11 cellular contexts compared by ENCODE assay signal in genomic region chr13:98450495-98451167, GRCh38.
DNase-seq lines count a peak whose midpoint lies in the region; ATAC-seq and TF ChIP-seq lines count a peak whose summit lies in the region.
"Had no signal": no experiment of that assay in that cellular context is flagged by ENCODE, and none has a peak within 500 bp of the region (broad histone marks: within the 10 kb centered on the region; RNA-seq: fewer than 3 reads in every experiment).

No MANE protein-coding gene starts in this region.

- CTCF ChIA-PET in CD4-positive, alpha-beta T cell (lab: Charles Lee) = interaction anchor here (0.8 to 1.8 kb wide), 4 partner anchors 17 to 389 kb away, joined by 3 to 6 read pairs (median 4); no protein-coding TSS in a partner anchor

- no peak overlapping the region for H2BK12ac ChIP-seq in neuronal stem cell (ENCODE audit: low read length)

- no peaks in the 10 kb centered on the region for H3K9me3 Mint-ChIP-seq in CD4-positive, alpha-beta T cell
- H3K9me3 Mint-ChIP-seq in T-helper 1 cell treated with Interleukin-12 subunit alpha and Interleukin-12 subunit beta and Interleukin-4 antibody, amounts not matched to agents 30 μg/mL and 1 μg/mL, for 36 hours = no peaks in the 10 kb centered on the region

- no peak overlapping the region for H2BK15ac ChIP-seq in neuronal stem cell (ENCODE audit: low read length)

- H3K23ac ChIP-seq in neuronal stem cell (ENCODE audit: low read depth, low read length, poor library complexity) = peak overlapping the region; percentile 45

- intact Hi-C loops in CD4-positive, alpha-beta T cell (cut with DNase I, micrococcal nuclease) = no loop called here

- H3K27ac Mint-ChIP-seq in CD4-positive, alpha-beta T cell = peak overlapping the region; percentile 77
- peak overlapping the region; percentile 27 for H3K27ac Mint-ChIP-seq in T-helper 1 cell treated with Interleukin-12 subunit alpha and Interleukin-12 subunit beta and Interleukin-4 antibody, amounts not matched to agents 30 μg/mL and 1 μg/mL, for 36 hours

- H3K27ac ChIP-seq in CD4-positive, alpha-beta T cell (ENCODE audit: low read depth, low read length) = peak overlapping the region; percentile 1
- peak overlapping the region; percentile 2 for H3K27ac ChIP-seq in neuronal stem cell (replicated peaks; ENCODE audit: low read length)
- H3K27ac ChIP-seq: epithelial cell of prostate had no signal

- DNase-seq in CD4-positive, alpha-beta T cell = peak in 2 of 10 experiments; percentile 16 to 17
- DNase-seq in foreskin melanocyte = peak; percentile 42
- DNase-seq in neuronal stem cell (ENCODE audit: low spot score) = no peak
- no peak for DNase-seq in NCI-H1092 treated with DMSO at 0.1 percent for 48 hours (lab: John Stamatoyannopoulos, UW)
- no peak for DNase-seq in OCI-M1 (lab: John Stamatoyannopoulos, UW)
- no peak for DNase-seq in DMS153 (lab: John Stamatoyannopoulos, UW)
- DNase-seq: NCI-H1048, retina had no signal

- peak overlapping the region; percentile 46 for H3K18ac ChIP-seq in neuronal stem cell (ENCODE audit: low read length)

- H4K8ac ChIP-seq in neuronal stem cell (ENCODE audit: low read depth, low read length) = no peak overlapping the region

- H2AK5ac ChIP-seq in neuronal stem cell (ENCODE audit: low read depth, low read length) = no peak overlapping the region

- POLR2A ChIA-PET in CD4-positive, alpha-beta T cell (lab: Charles Lee) = interaction anchor here (0.6 to 1.2 kb wide), 3 partner anchors 122 to 203 kb away, joined by 3 read pairs; no protein-coding TSS in a partner anchor

- no CpG with 5 or more reads among the region's 14 CpGs for WGBS in neuronal stem cell (ENCODE audit: extremely low coverage in 2 of 2, insufficient read length in 2 of 2, insufficient replicate concordance in 1 of 2), 2 donors

- TF ChIP-seq CTCF in CD4-positive, alpha-beta T cell (IDR thresholded peaks at IDR 0.05) = no peak

- H3K14ac ChIP-seq in neuronal stem cell (ENCODE audit: low read length) = no peak overlapping the region

- H3K27me3 Mint-ChIP-seq in CD4-positive, alpha-beta T cell = no peaks in the 10 kb centered on the region
- H3K27me3 Mint-ChIP-seq in T-helper 1 cell treated with Interleukin-12 subunit alpha and Interleukin-12 subunit beta and Interleukin-4 antibody, amounts not matched to agents 30 μg/mL and 1 μg/mL, for 36 hours (ENCODE audit: low read depth) = no peaks in the 10 kb centered on the region

- H3K4me3 Mint-ChIP-seq in CD4-positive, alpha-beta T cell = no peak overlapping the region
- H3K4me3 Mint-ChIP-seq in T-helper 1 cell treated with Interleukin-12 subunit alpha and Interleukin-12 subunit beta and Interleukin-4 antibody, amounts not matched to agents 30 μg/mL and 1 μg/mL, for 36 hours = no peak overlapping the region

- H3K4me1 ChIP-seq in neuronal stem cell (ENCODE audit: control insufficient read depth in 2 of 2, insufficient read depth in 1 of 2, low read depth in 1 of 2, low read length in 2 of 2) = peaks cover 10 to 20% of the 10 kb centered on the region in 2 donors

- H3K9ac ChIP-seq in neuronal stem cell (ENCODE audit: low read depth, low read length, poor library complexity) = no peak overlapping the region

- no peak overlapping the region for H2AFZ ChIP-seq in neuronal stem cell (ENCODE audit: low read length)

- H3K4me3 ChIP-seq in neuronal stem cell (ENCODE audit: low read length in 2 of 2) = peak overlapping the region in 1 of 2 donors; percentile 47

- no peak overlapping the region for H2BK120ac ChIP-seq in neuronal stem cell (ENCODE audit: low read depth, low read length)

- no peaks in the 10 kb centered on the region for H3K9me3 ChIP-seq in CD4-positive, alpha-beta T cell (ENCODE audit: control insufficient read depth, low read length)
- no peaks in the 10 kb centered on the region for H3K9me3 ChIP-seq in neuronal stem cell (replicated peaks in 1 of 2; ENCODE audit: control insufficient read depth in 2 of 2, insufficient read depth in 1 of 2, low read depth in 1 of 2, low read length in 2 of 2)

- no peak overlapping the region for H4K91ac ChIP-seq in neuronal stem cell (ENCODE audit: low read depth, low read length, poor library complexity)

- peaks cover 75% of the 10 kb centered on the region for H3K36me3 Mint-ChIP-seq in CD4-positive, alpha-beta T cell (ENCODE audit: low read depth)
- H3K36me3 Mint-ChIP-seq in T-helper 1 cell treated with Interleukin-12 subunit alpha and Interleukin-12 subunit beta and Interleukin-4 antibody, amounts not matched to agents 30 μg/mL and 1 μg/mL, for 36 hours (ENCODE audit: low read depth) = peaks cover 28% of the 10 kb centered on the region

- H3K4ac ChIP-seq in neuronal stem cell (ENCODE audit: low read length) = no peak overlapping the region

- peak; percentile 78 for ATAC-seq in CD4-positive, alpha-beta T cell (ENCODE audit: poor library complexity)
- ATAC-seq in GM19463 (IDR thresholded peaks at IDR 0.05; ENCODE audit: unreplicated experiment) = no peak

- no peak overlapping the region for H2BK5ac ChIP-seq in neuronal stem cell (ENCODE audit: low read length)

- H3K79me1 ChIP-seq in neuronal stem cell (ENCODE audit: low read depth, low read length) = peaks cover 2% of the 10 kb centered on the region

- no peak overlapping the region for H3K4me2 ChIP-seq in neuronal stem cell (ENCODE audit: insufficient read depth, low read length, poor library complexity, severe bottlenecking)

- H3K36me3 ChIP-seq in neuronal stem cell (replicated peaks in 1 of 2; ENCODE audit: control insufficient read depth in 2 of 2, insufficient read depth in 2 of 2, low read length in 2 of 2) = peaks cover 35 to 99% of the 10 kb centered on the region in 2 donors

- peaks cover 35% of the 10 kb centered on the region for H3K4me1 Mint-ChIP-seq in CD4-positive, alpha-beta T cell (ENCODE audit: low read depth)
- peaks cover 14% of the 10 kb centered on the region for H3K4me1 Mint-ChIP-seq in T-helper 1 cell treated with Interleukin-12 subunit alpha and Interleukin-12 subunit beta and Interleukin-4 antibody, amounts not matched to agents 30 μg/mL and 1 μg/mL, for 36 hours (ENCODE audit: low read depth)

- no peaks in the 10 kb centered on the region for H3K27me3 ChIP-seq in CD4-positive, alpha-beta T cell (ENCODE audit: control insufficient read depth, insufficient read depth, low read length)
- no peaks in the 10 kb centered on the region for H3K27me3 ChIP-seq in neuronal stem cell (ENCODE audit: control insufficient read depth in 3 of 3, insufficient read depth in 3 of 3, low read depth in 1 of 3, low read length in 3 of 3)
